Comparison of ENCODE assay signal across 8 cellular contexts in genomic region chr13:75549262-75550158, GRCh38. TPM values are rescaled to one million over a fixed set of nuclear protein-coding genes. Genes with fewer than 3 reads are reported as not detected.
DNase-seq lines count a peak whose midpoint lies in the region; TF ChIP-seq lines count a peak whose summit lies in the region.

Gene UCHL3 (plus strand): TSS chr13:75549791. CDS start chr13:75549821, 30 bp downstream.

- peaks cover 10% of the 10 kb centered on the region for H3F3A ChIP-seq in SK-N-SH (replicated peaks; ENCODE audit: insufficient read depth)

- TF ChIP-seq RAD21 in SK-N-SH (IDR thresholded peaks at IDR 0.05; ENCODE audit: low read length) = peak; percentile 74

- H3K27ac ChIP-seq in SK-N-SH (ENCODE audit: low read depth in 2 of 2, low read length in 1 of 2) (peak within 1 kb of the TSS; percentile 77 to 94), testis (peak within 1 kb of the TSS; percentile 78 to 84)

- H3K9ac ChIP-seq in SK-N-SH = peak within 1 kb of the TSS; percentile 80

- no peaks in the 10 kb centered on the region for H3K9me3 ChIP-seq in SK-N-SH
- no peaks in the 10 kb centered on the region for H3K9me3 ChIP-seq in testis

- WGBS in SK-N-SH (ENCODE audit: low lambda C conversion rate) = 3% methylated on average over 40 of the region's 74 CpGs
- WGBS in testis, 2 donors = 0% methylated on average over 40 to 74 of the region's 74 CpGs

- peak; percentile 89 for TF ChIP-seq CTCF in HFFc6 (IDR thresholded peaks at IDR 0.05)
- peak; percentile 66 for TF ChIP-seq CTCF in NB4 (IDR thresholded peaks at IDR 0.05; ENCODE audit: low read depth, low read length)
- peak; percentile 79 for TF ChIP-seq CTCF in SK-N-SH (IDR thresholded peaks at IDR 0.05)
- TF ChIP-seq CTCF in testis (IDR thresholded peaks at IDR 0.05) = peak; percentile 80 to 90 (median 87)

- H3K9me3 Mint-ChIP-seq in HFFc6 = no peaks in the 10 kb centered on the region
- H3K9me3 Mint-ChIP-seq in activated naive CD4-positive, alpha-beta T cell treated with anti-CD3 and anti-CD28 coated beads, Interleukin-2, amount 50 U/mL, for 24 hours = no peaks in the 10 kb centered on the region

- H3K36me3 ChIP-seq in SK-N-SH (replicated peaks in 1 of 2; ENCODE audit: control insufficient read depth in 1 of 2, insufficient read depth in 2 of 2, low read length in 1 of 2) = peaks cover 0 to 10% of the 10 kb centered on the region in 2 experiments
- no peaks in the 10 kb centered on the region for H3K36me3 ChIP-seq in testis (ENCODE audit: low read depth, missing control alignments)

- H3K4me3 ChIP-seq in GM08714 (ENCODE audit: low read length) (peak within 1 kb of the TSS; percentile 93), NB4 (ENCODE audit: low read depth, low read length) (peak within 1 kb of the TSS; percentile 88), SK-N-SH (ENCODE audit: low read depth in 2 of 2, low read length in 1 of 2) (peak within 1 kb of the TSS; percentile 72 to 85), testis (peak within 1 kb of the TSS; percentile 77 to 93)

- intact Hi-C loops in testis (cut with DNase I; ENCODE audit: low total_unique reads) = no loop called here

- H3K27me3 ChIP-seq in SK-N-SH (ENCODE audit: insufficient read depth) (no peaks in the 10 kb centered on the region), testis (no peaks in the 10 kb centered on the region)

- H3K27ac Mint-ChIP-seq in HFFc6 = peak within 1 kb of the TSS; percentile 98
- peak within 1 kb of the TSS; percentile 98 for H3K27ac Mint-ChIP-seq in activated naive CD4-positive, alpha-beta T cell treated with anti-CD3 and anti-CD28 coated beads, Interleukin-2, amount 50 U/mL, for 24 hours

- H3K4me2 ChIP-seq in SK-N-SH = peak within 1 kb of the TSS; percentile 83

- peak within 1 kb of the TSS; percentile 91 for H2AFZ ChIP-seq in SK-N-SH (ENCODE audit: low read depth)

- TF ChIP-seq POLR2A in NB4 (IDR thresholded peaks at IDR 0.05; ENCODE audit: extremely low read depth, insufficient read length) (peak; percentile 81), testis (IDR thresholded peaks at IDR 0.05) (no peak)

- H3K4me3 Mint-ChIP-seq in HFFc6 = peak within 1 kb of the TSS; percentile 95
- peak within 1 kb of the TSS; percentile 100 for H3K4me3 Mint-ChIP-seq in activated naive CD4-positive, alpha-beta T cell treated with anti-CD3 and anti-CD28 coated beads, Interleukin-2, amount 50 U/mL, for 24 hours

- CTCF ChIA-PET in SK-N-SH (lab: Yijun Ruan, JAX) = interaction anchor here (0.7 to 2.1 kb wide), 6 partner anchors 12 to 177 kb away, joined by 3 to 13 read pairs (median 4); partner anchors contain the start of genes COMMD6 and TBC1D4

- TF ChIP-seq EP300 in SK-N-SH (IDR thresholded peaks at IDR 0.05; ENCODE audit: borderline replicate concordance in 1 of 2, low read depth in 1 of 2, low read length in 1 of 2) = peak; percentile 28 to 66; a peak in 1 of 4 replicates

- H3K27me3 Mint-ChIP-seq in HFFc6 (ENCODE audit: insufficient read depth) = no peaks in the 10 kb centered on the region; the same call in 1 of the 2 replicates
- no peaks in the 10 kb centered on the region for H3K27me3 Mint-ChIP-seq in activated naive CD4-positive, alpha-beta T cell treated with anti-CD3 and anti-CD28 coated beads, Interleukin-2, amount 50 U/mL, for 24 hours

- H3K4me1 ChIP-seq in SK-N-SH (ENCODE audit: control insufficient read depth in 1 of 2, insufficient read depth in 2 of 2, low read depth in 1 of 2, low read length in 1 of 2) (peaks cover 4 to 5% of the 10 kb centered on the region in 2 experiments; a peak in 3 of 4 replicates), testis (peaks cover 10% of the 10 kb centered on the region)

- no peaks in the 10 kb centered on the region for H4K20me1 ChIP-seq in SK-N-SH (ENCODE audit: insufficient read depth)

- peak; percentile 92 for DNase-seq in HFFc6
- peak; percentile 97 for DNase-seq in NB4 (ENCODE audit: low read depth)
- DNase-seq in SK-N-SH = peak; percentile 95
- peak; percentile 92 for DNase-seq in globus pallidus (ENCODE audit: low spot score)
- DNase-seq in occipital lobe (lab: John Stamatoyannopoulos, UW) = peak; percentile 93
- DNase-seq in testis = peak; percentile 96

- H3K36me3 Mint-ChIP-seq in HFFc6 (ENCODE audit: low read depth) = peaks cover 20% of the 10 kb centered on the region
- peaks cover 18% of the 10 kb centered on the region for H3K36me3 Mint-ChIP-seq in activated naive CD4-positive, alpha-beta T cell treated with anti-CD3 and anti-CD28 coated beads, Interleukin-2, amount 50 U/mL, for 24 hours

- no peaks in the 10 kb centered on the region for H3K9me2 ChIP-seq in SK-N-SH

- peaks cover 60% of the 10 kb centered on the region for H3K4me1 Mint-ChIP-seq in HFFc6 (ENCODE audit: low read depth)
- peaks cover 47% of the 10 kb centered on the region for H3K4me1 Mint-ChIP-seq in activated naive CD4-positive, alpha-beta T cell treated with anti-CD3 and anti-CD28 coated beads, Interleukin-2, amount 50 U/mL, for 24 hours

- POLR2A ChIA-PET in SK-N-SH (lab: Yijun Ruan, JAX) = interaction anchor here (1.2 kb wide), 1 partner anchor 12 kb away, joined by 3 read pairs; the partner anchor contains the start of gene COMMD6

- H3K79me2 ChIP-seq in SK-N-SH (ENCODE audit: insufficient read depth) = peaks cover 16% of the 10 kb centered on the region; the same call in 1 of the 2 replicates

TF ChIP-seq in SK-N-SH, 30 proteins besides CTCF, POLR2A, EP300 and RAD21 (continues in another document):
- TF ChIP-seq FOSL2 (IDR thresholded peaks at IDR 0.05; ENCODE audit: borderline replicate concordance, low read depth) (no peak), TCF12 (IDR thresholded peaks at IDR 0.05) (0 out of 2 replicates have a peak, but pooled peaks have one; percentile 7), NRF1 (IDR thresholded peaks at IDR 0.05; ENCODE audit: low read depth, low read length) (peak; percentile 79), CHD2 (IDR thresholded peaks at IDR 0.05; ENCODE audit: low read length, partially characterized antibody) (no peak), TAF1 (IDR thresholded peaks at IDR 0.05; ENCODE audit: borderline replicate concordance, low read depth, low read length) (peak; percentile 56; the same call in 1 of the 2 replicates), USF1 (IDR thresholded peaks at IDR 0.05; ENCODE audit: borderline replicate concordance, low read depth) (peak; percentile 41; the same call in 1 of the 2 replicates), ELF1 (IDR thresholded peaks at IDR 0.05) (peak; percentile 79), PBX3 (IDR thresholded peaks at IDR 0.05) (no peak), MXI1 (IDR thresholded peaks at IDR 0.05; ENCODE audit: low read depth, low read length) (peak; percentile 98), RXRA (IDR thresholded peaks at IDR 0.05; ENCODE audit: borderline replicate concordance, low read depth) (no peak), JUND (IDR thresholded peaks at IDR 0.05) (0 out of 2 replicates have a peak, but pooled peaks have one; percentile 18), SIN3A (IDR thresholded peaks at IDR 0.05; ENCODE audit: borderline replicate concordance, low read depth, low read length) (peak; percentile 89), GATA2 (CRISPR knock-in tag; IDR thresholded peaks at IDR 0.05) (no peak), MAX (IDR thresholded peaks at IDR 0.05; ENCODE audit: low read depth) (peak; percentile 99), SMC3 (IDR thresholded peaks at IDR 0.05; ENCODE audit: low read depth, low read length) (peak; percentile 83)

RNA-seq across cellular contexts. Expression of gene UCHL3, which starts in this region (rescaled TPM):
- total RNA-seq in HFFc6 (2021; fragmentation: NEBNext Ultra II Directional; extraction: Animal tissue kit (Norgen Biotek cat#: 25700)) = 10 to 100 TPM; 51.4 to 67.4 (median 54.4) TPM
- polyA plus RNA-seq in SK-N-SH (2012; rRNA removed) = 28.2 and 28.8 TPM in 2 replicates
- polyA plus RNA-seq in SK-N-SH (2012; cell fraction: cytosol; rRNA removed) = 37.8 and 55.2 TPM in 2 replicates
- polyA plus RNA-seq in SK-N-SH (2012; cell fraction: nucleus; rRNA removed) = 9.6 and 17.0 TPM in 2 replicates
- total RNA-seq in occipital lobe = 40.4 TPM
- 10 to 100 TPM; 31.1 to 49.1 TPM for total RNA-seq in testis
- 100 TPM for polyA plus RNA-seq in testis (ENCODE audit: insufficient read depth, low read depth, low replicate concordance)

Comparison
In these comparisons a context has a peak if more than half of its experiments do, and no peak if none do; other contexts are left out.
1. Peak in every context shown above with its lines: DNase-seq, H3K4me3 ChIP-seq and H3K27ac ChIP-seq.